Comparison of ENCODE assay signal across 18 cellular contexts in the genomic region with DNA sequence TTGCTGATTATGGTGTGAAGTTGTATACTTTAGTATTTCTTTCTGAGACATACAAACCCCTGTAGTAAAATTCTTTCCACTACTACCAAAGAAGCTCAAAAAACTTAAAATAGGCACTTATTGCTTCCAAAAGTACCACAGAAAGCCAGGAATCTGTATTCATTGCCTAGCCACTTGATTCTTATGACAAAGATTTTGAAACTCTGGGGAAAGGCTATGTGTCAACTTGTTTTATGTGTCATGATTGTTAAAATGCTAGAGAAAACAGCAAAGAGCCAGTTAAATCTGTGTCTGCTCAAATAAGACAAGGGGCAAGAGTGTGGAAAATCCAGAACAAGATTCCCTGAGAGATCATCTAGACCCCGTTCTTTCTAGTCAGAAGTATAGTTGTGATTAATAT. TPM values are rescaled to one million over a fixed set of nuclear protein-coding genes. Genes with fewer than 3 reads are reported as not detected.
A peak's percentile ranks its signal among the peaks of the same experiment; 100 is the strongest.
DNase-seq lines count a peak whose midpoint lies in the region; ATAC-seq and TF ChIP-seq lines count a peak whose summit lies in the region.
"Had no signal": no experiment of that assay in that cellular context is flagged by ENCODE, and none has a peak within 500 bp of the region (broad histone marks: within the 10 kb centered on the region; RNA-seq: fewer than 3 reads in every experiment).

No MANE protein-coding gene starts in this region.

- H3K79me2 ChIP-seq in GM23248 (ENCODE audit: insufficient read depth) = peaks cover 100% of the 10 kb centered on the region

- no peaks in the 10 kb centered on the region for H3K9me3 ChIP-seq in CD4-positive, CD25-positive, alpha-beta regulatory T cell (ENCODE audit: control insufficient read depth in 2 of 2, low read length in 2 of 2)
- H3K9me3 ChIP-seq in GM23248 (ENCODE audit: low read depth) = no peaks in the 10 kb centered on the region
- no peaks in the 10 kb centered on the region for H3K9me3 ChIP-seq in mesenchymal stem cell (ENCODE audit: control insufficient read depth, low read length)
- H3K9me3 ChIP-seq in MG63 = no peaks in the 10 kb centered on the region
- no peaks in the 10 kb centered on the region for H3K9me3 ChIP-seq in adrenal gland (replicated peaks in 1 of 3)
- H3K9me3 ChIP-seq: BLaER1, neutrophil, sigmoid colon had no signal

- H4K91ac ChIP-seq in mesenchymal stem cell (ENCODE audit: low read length) = no peak overlapping the region

- 68 to 71% methylated on average over 1 of the region's 1 CpG for WGBS in GM23248 (ENCODE audit: low coverage in 1 of 2, low lambda C conversion rate in 2 of 2, missing lambda C conversion rate in 2 of 2), 2 experiments
- WGBS in mesenchymal stem cell = no CpG with 5 or more reads among the region's 1 CpG
- 75 to 85% (median 80%) methylated on average over 1 of the region's 1 CpG for WGBS in adrenal gland, 4 donors

- H3K9me2 ChIP-seq in GM23248 (ENCODE audit: insufficient read depth) = no peaks in the 10 kb centered on the region

- H2AFZ ChIP-seq in GM23248 = no peak overlapping the region
- H2AFZ ChIP-seq in mesenchymal stem cell (ENCODE audit: low read depth, low read length) = no peak overlapping the region
- H2AFZ ChIP-seq: GM23338 had no signal

- TF ChIP-seq POLR2A in adrenal gland (IDR thresholded peaks at IDR 0.05) = no peak

- H3K36me3 Mint-ChIP-seq in CD4-positive, CD25-positive, alpha-beta regulatory T cell = peaks cover 16% of the 10 kb centered on the region

- peak overlapping the region; percentile 59 for H3K4me3 ChIP-seq in CD4-positive, CD25-positive, alpha-beta regulatory T cell (ENCODE audit: low read depth, low read length)
- no peak overlapping the region for H3K4me3 ChIP-seq in GM23248
- H3K4me3 ChIP-seq in mesenchymal stem cell (ENCODE audit: insufficient read depth in 1 of 2, low read depth in 1 of 2, low read length in 2 of 2) = no peak overlapping the region
- H3K4me3 ChIP-seq in MG63 = no peak overlapping the region
- no peak overlapping the region for H3K4me3 ChIP-seq in adrenal gland
- H3K4me3 ChIP-seq: BLaER1, GM23338, sigmoid colon had no signal

- no peak for ATAC-seq in CD4-positive, CD25-positive, alpha-beta regulatory T cell (ENCODE audit: low read depth in 2 of 2)
- ATAC-seq: GM23338 had no signal

- intact Hi-C loops in adrenal gland (cut with DNase I) = no loop called here

- no peak for DNase-seq in CD4-positive, CD25-positive, alpha-beta regulatory T cell
- DNase-seq in GM23248 = peak; percentile 51
- DNase-seq in amniotic epithelial cell (ENCODE audit: low read depth) = peak; percentile 28
- DNase-seq in mesenchymal stem cell = peak; percentile 53
- no peak for DNase-seq in effector CD4-positive, alpha-beta T cell
- no peak for DNase-seq in MG63
- no peak for DNase-seq in adrenal gland
- DNase-seq: DMS79 treated with DMSO at 0.1 percent for 48 hours; effector memory CD4-positive, alpha-beta T cell; mesendoderm; NCI-H2107; NCI-H748 treated with DMSO at 0.1 percent for 48 hours; sigmoid colon; T-helper 1 cell had no signal

- no peak overlapping the region for H4K8ac ChIP-seq in mesenchymal stem cell (ENCODE audit: low read length)

- no peak overlapping the region for H2BK120ac ChIP-seq in mesenchymal stem cell (ENCODE audit: low read depth, low read length)

- no peaks in the 10 kb centered on the region for H3K27me3 Mint-ChIP-seq in CD4-positive, CD25-positive, alpha-beta regulatory T cell

- H2BK12ac ChIP-seq in mesenchymal stem cell (ENCODE audit: low read length in 2 of 2) = no peak overlapping the region

- H3K4me2 ChIP-seq in GM23248 (ENCODE audit: unreplicated experiment) (no peak overlapping the region), mesenchymal stem cell (ENCODE audit: low read length, poor library complexity, severe bottlenecking) (no peak overlapping the region)
- H3K4me2 ChIP-seq: BLaER1 had no signal

- H3K27ac ChIP-seq in CD4-positive, CD25-positive, alpha-beta regulatory T cell (ENCODE audit: insufficient read depth, low read length, poor library complexity, severe bottlenecking) = no peak overlapping the region
- 0 out of 2 replicates have a peak overlapping the region, but pooled peaks have one; percentile 3 for H3K27ac ChIP-seq in GM23248
- no peak overlapping the region for H3K27ac ChIP-seq in mesenchymal stem cell (ENCODE audit: low read length, poor library complexity, severe bottlenecking)
- H3K27ac ChIP-seq in adrenal gland = no peak overlapping the region
- H3K27ac ChIP-seq: BLaER1, neutrophil, RWPE1, sigmoid colon had no signal

- TF ChIP-seq CTCF in adrenal gland (IDR thresholded peaks at IDR 0.05) = no peak

- no peak overlapping the region for H2BK15ac ChIP-seq in mesenchymal stem cell (ENCODE audit: low read depth, poor library complexity, severe bottlenecking)

- in situ Hi-C loops in GM23248 (cut with MboI) = no loop called here

- H3K36me3 ChIP-seq in CD4-positive, CD25-positive, alpha-beta regulatory T cell (ENCODE audit: control insufficient read depth, insufficient read depth, low read length) = peaks cover 10% of the 10 kb centered on the region
- H3K36me3 ChIP-seq in GM23248 (ENCODE audit: low read depth) (no peaks in the 10 kb centered on the region), mesenchymal stem cell (ENCODE audit: control insufficient read depth in 1 of 2, insufficient read depth in 2 of 2, low read depth in 1 of 2, low read length in 2 of 2) (no peaks in the 10 kb centered on the region), MG63 (peaks cover 20% of the 10 kb centered on the region), adrenal gland (replicated peaks in 1 of 2) (no peaks in the 10 kb centered on the region)
- H3K36me3 ChIP-seq: neutrophil, sigmoid colon had no signal

- H3K79me1 ChIP-seq in mesenchymal stem cell (replicated peaks; ENCODE audit: low read length, poor library complexity, severe bottlenecking) = no peaks in the 10 kb centered on the region

- H3K4me1 ChIP-seq in CD4-positive, CD25-positive, alpha-beta regulatory T cell (ENCODE audit: control insufficient read depth, insufficient read depth, low read length, poor library complexity, severe bottlenecking) = peaks cover 86% of the 10 kb centered on the region
- H3K4me1 ChIP-seq in GM23248 (ENCODE audit: insufficient read depth) = peaks cover 38% of the 10 kb centered on the region
- peaks cover 5% of the 10 kb centered on the region for H3K4me1 ChIP-seq in mesenchymal stem cell (ENCODE audit: control insufficient read depth, insufficient read depth, low read depth, low read length)
- peaks cover 14 to 17% of the 10 kb centered on the region in 2 donors for H3K4me1 ChIP-seq in adrenal gland (replicated peaks in 1 of 2)

- peaks cover 13% of the 10 kb centered on the region for H3F3A ChIP-seq in GM23248 (ENCODE audit: insufficient read depth)

- no peak overlapping the region for H3K18ac ChIP-seq in mesenchymal stem cell (ENCODE audit: low read depth in 1 of 2, low read length in 2 of 2)

- peaks cover 0 to under 1% (median 0%) of the 10 kb centered on the region in 7 donors for H3K9me3 Mint-ChIP-seq in CD4-positive, CD25-positive, alpha-beta regulatory T cell

- H4K20me1 ChIP-seq in GM23248 (ENCODE audit: insufficient read depth) = no peaks in the 10 kb centered on the region; the same call in none of the 2 replicates

- H3K4ac ChIP-seq in mesenchymal stem cell (ENCODE audit: low read depth in 1 of 2, low read length in 2 of 2) = no peak overlapping the region

- no peak overlapping the region for H2BK5ac ChIP-seq in mesenchymal stem cell (ENCODE audit: low read depth, low read length, poor library complexity, severe bottlenecking)

- no peaks in the 10 kb centered on the region for H3K27me3 ChIP-seq in CD4-positive, CD25-positive, alpha-beta regulatory T cell (ENCODE audit: control insufficient read depth, insufficient read depth, low read length)
- H3K27me3 ChIP-seq in GM23248 (replicated peaks; ENCODE audit: insufficient read depth) = no peaks in the 10 kb centered on the region
- H3K27me3 ChIP-seq in mesenchymal stem cell (ENCODE audit: control insufficient read depth in 1 of 2, insufficient read depth in 1 of 2, low read length in 2 of 2) = no peaks in the 10 kb centered on the region
- no peaks in the 10 kb centered on the region for H3K27me3 ChIP-seq in MG63
- no peaks in the 10 kb centered on the region for H3K27me3 ChIP-seq in adrenal gland
- H3K27me3 ChIP-seq: BLaER1, neutrophil, sigmoid colon had no signal

- H3K14ac ChIP-seq in mesenchymal stem cell (ENCODE audit: low read length in 2 of 2) = no peak overlapping the region

- H3K4me3 Mint-ChIP-seq in CD4-positive, CD25-positive, alpha-beta regulatory T cell = peak overlapping the region in 3 of 4 donors; percentile 8 to 80 (median 16)
- H3K4me3 Mint-ChIP-seq: GM23338 had no signal

- H2AK5ac ChIP-seq in mesenchymal stem cell (ENCODE audit: low read length, severe bottlenecking) = no peak overlapping the region

- H3K9ac ChIP-seq in GM23248 (no peak overlapping the region), mesenchymal stem cell (ENCODE audit: low read length) (peak overlapping the region; percentile 57)
- H3K9ac ChIP-seq: BLaER1 had no signal

- peak overlapping the region in 2 of 3 donors; percentile 11 to 64 for H3K27ac Mint-ChIP-seq in CD4-positive, CD25-positive, alpha-beta regulatory T cell
- H3K27ac Mint-ChIP-seq: GM23338 had no signal

- H3K4me1 Mint-ChIP-seq in CD4-positive, CD25-positive, alpha-beta regulatory T cell = peaks cover 56 to 93% (median 77%) of the 10 kb centered on the region in 4 donors

- H3K23ac ChIP-seq in mesenchymal stem cell (ENCODE audit: low read length in 2 of 2) = no peak overlapping the region

RNA-seq across cellular contexts. Expression of gene KIF2A, which starts 6.0 kb away (rescaled TPM):
- 114 TPM for total RNA-seq in CD4-positive, CD25-positive, alpha-beta regulatory T cell
- 100 to 1,000 TPM; 135 to 191 (median 174) TPM for polyA plus RNA-seq in CD4-positive, CD25-positive, alpha-beta regulatory T cell
- total RNA-seq in GM23248 (2014; rRNA removed; shearing (Covaris generic)) = 34.5 and 40.0 TPM in 2 replicates
- 37.0 and 38.2 TPM in 2 replicates for polyA plus RNA-seq in GM23248 (2016; fragmentation: Nextera tagmentation; extraction: Ambion mirVana)
- 47.4 TPM for polyA plus RNA-seq in mesenchymal stem cell (2013, experiment 1 of 2)
- 45.1 TPM for polyA plus RNA-seq in mesenchymal stem cell (2013, experiment 2 of 2)
- 27.4 and 29.4 TPM in 2 replicates for total RNA-seq in MG63 (2014; rRNA removed; shearing (Covaris generic); ENCODE audit: low replicate concordance)
- total RNA-seq in adrenal gland = 10 to 100 TPM; 19.2 to 50.2 (median 24.2) TPM
- 10 to 100 TPM in 1 of 3 donors, 1 to 10 TPM in 2; 2.1 to 33.5 (median 3.6) TPM for polyA plus RNA-seq in adrenal gland

Comparison
In these comparisons a context has a peak if more than half of its experiments do, and no peak if none do; other contexts are left out.
1. DNase-seq: peak in GM23248 (single experiment), amniotic epithelial cell (single experiment) and mesenchymal stem cell (single experiment); none in CD4-positive, CD25-positive, alpha-beta regulatory T cell (0 of 3), effector CD4-positive, alpha-beta T cell (single experiment), MG63 (single experiment) and adrenal gland (0 of 7).